In genomic region chr1:147083919-147084272, GRCh38 we compare ENCODE assay signal across 8 cellular contexts.
DNase-seq lines count a peak whose midpoint lies in the region; ATAC-seq and TF ChIP-seq lines count a peak whose summit lies in the region.

No MANE protein-coding gene starts in this region.

- H3F3A ChIP-seq in GM23338 (replicated peaks; ENCODE audit: low read depth), result peaks cover 9% of the 10 kb centered on the region; the same call in 1 of the 2 replicates

- H3K27me3 ChIP-seq in GM23338 (ENCODE audit: insufficient read depth), result peaks cover 71% of the 10 kb centered on the region

- peak overlapping the region; percentile 91 for H3K4me2 ChIP-seq in GM23338

- no peak overlapping the region for H2AFZ ChIP-seq in GM23338

- H3K27me3 Mint-ChIP-seq in GM23338 (ENCODE audit: insufficient read depth, low read depth, poor library complexity), result peaks cover 35% of the 10 kb centered on the region
- H3K27me3 Mint-ChIP-seq in brain, result peaks cover 88% of the 10 kb centered on the region
- peaks cover 72% of the 10 kb centered on the region for H3K27me3 Mint-ChIP-seq in mesothelial cell of epicardium (ENCODE audit: low read depth)

- H3K4me1 Mint-ChIP-seq in GM23338, result peaks cover 13% of the 10 kb centered on the region
- H3K4me1 Mint-ChIP-seq in brain, result peaks cover 36% of the 10 kb centered on the region
- peaks cover 29% of the 10 kb centered on the region for H3K4me1 Mint-ChIP-seq in mesothelial cell of epicardium

- H3K79me2 ChIP-seq in GM23338 (replicated peaks; ENCODE audit: insufficient read depth), result no peaks in the 10 kb centered on the region

- TF ChIP-seq CTCF in 22Rv1 (IDR thresholded peaks at IDR 0.05), result no peak
- no peak for TF ChIP-seq CTCF in GM23338 (conservative IDR thresholded peaks at IDR 0.05; ENCODE audit: low read depth in 2 of 2)
- TF ChIP-seq CTCF in brain (conservative IDR thresholded peaks at IDR 0.05), result no peak
- no peak for TF ChIP-seq CTCF in mesothelial cell of epicardium (IDR thresholded peaks at IDR 0.05; ENCODE audit: unreplicated experiment)

- peak overlapping the region; percentile 89 for H3K4me3 ChIP-seq in GM23338

- peak; percentile 56 for DNase-seq in GM23338 (ENCODE audit: low spot score)
- DNase-seq in mesothelial cell of epicardium (ENCODE audit: low spot score in 2 of 2, unreplicated experiment in 2 of 2), result no peak
- DNase-seq in NCI-H2171 treated with DMSO at 0.1 percent for 48 hours (lab: John Stamatoyannopoulos, UW), result no peak
- no peak for DNase-seq in AG20443 (ENCODE audit: low spot score)

- H3K9me2 ChIP-seq in GM23338 (ENCODE audit: insufficient read depth), result no peaks in the 10 kb centered on the region

- H3K27ac Mint-ChIP-seq in GM23338 (no peak overlapping the region), brain (peak overlapping the region in 4 of 5 experiments; percentile 95 to 100 (median 100)), mesothelial cell of epicardium (peak overlapping the region; percentile 100)

- H4K20me1 ChIP-seq in GM23338 (replicated peaks; ENCODE audit: insufficient read depth), result no peaks in the 10 kb centered on the region

- H3K9me3 Mint-ChIP-seq in GM23338 (peaks cover 7% of the 10 kb centered on the region), brain (peaks cover 12 to 34% (median 22%) of the 10 kb centered on the region in 5 experiments), mesothelial cell of epicardium (peaks cover 9% of the 10 kb centered on the region)

- H3K4me1 ChIP-seq in GM23338 (ENCODE audit: insufficient read depth), result peaks cover 39% of the 10 kb centered on the region

- H3K27ac ChIP-seq in 22Rv1 (peak overlapping the region; percentile 87), GM23338 (ENCODE audit: low read depth) (no peak overlapping the region)

- H3K4me3 Mint-ChIP-seq in GM23338, result peak overlapping the region; percentile 96
- H3K4me3 Mint-ChIP-seq in brain, result peak overlapping the region; percentile 92 to 99 (median 97)
- peak overlapping the region; percentile 86 for H3K4me3 Mint-ChIP-seq in mesothelial cell of epicardium

- no peaks in the 10 kb centered on the region; the same call in 2 of the 3 replicates for H3K36me3 Mint-ChIP-seq in GM23338 (ENCODE audit: low read depth)
- no peaks in the 10 kb centered on the region for H3K36me3 Mint-ChIP-seq in brain
- no peaks in the 10 kb centered on the region for H3K36me3 Mint-ChIP-seq in mesothelial cell of epicardium

- peak; percentile 34 for ATAC-seq in GM23338
- ATAC-seq in HG03139 (IDR thresholded peaks at IDR 0.05; ENCODE audit: unreplicated experiment), result no peak
- no peak for ATAC-seq in GM21381 (IDR thresholded peaks at IDR 0.05; ENCODE audit: unreplicated experiment)

- no peaks in the 10 kb centered on the region for H3K36me3 ChIP-seq in GM23338 (ENCODE audit: insufficient read depth)

TF ChIP-seq in GM23338, 12 proteins besides CTCF, POLR2A, EP300 and RAD21:
- no peak for TF ChIP-seq ZNF114 (CRISPR knock-in tag; IDR thresholded peaks at IDR 0.05)
- peak; percentile 60 for TF ChIP-seq EZH2 (IDR thresholded peaks at IDR 0.05; ENCODE audit: low read depth, unreplicated experiment)
